Comparison of ENCODE assay signal across 1 cellular context in genomic region chr19:45152504-45153338, GRCh38.
A peak's percentile ranks its signal among the peaks of the same experiment; 100 is the strongest.
TF ChIP-seq lines count a peak whose summit lies in the region.

No MANE protein-coding gene starts in this region.

TF ChIP-seq in WTC11, 78 proteins besides CTCF, POLR2A, EP300 and RAD21 (continued from another document and continues in another):
- TF ChIP-seq ZNF396 (CRISPR knock-in tag; IDR thresholded peaks at IDR 0.05; ENCODE audit: borderline replicate concordance) (no peak), CREB1 (CRISPR knock-in tag; IDR thresholded peaks at IDR 0.05) (no peak), ZNF425 (CRISPR knock-in tag; conservative IDR thresholded peaks at IDR 0.05) (no peak), RELA (CRISPR knock-in tag; IDR thresholded peaks at IDR 0.05; ENCODE audit: borderline replicate concordance) (no peak), IRF1 (CRISPR knock-in tag; IDR thresholded peaks at IDR 0.05) (peak; percentile 90), SOX15 (CRISPR knock-in tag; IDR thresholded peaks at IDR 0.05) (no peak), ESRRA (CRISPR knock-in tag; IDR thresholded peaks at IDR 0.05; ENCODE audit: borderline replicate concordance) (no peak), GRHL2 (CRISPR knock-in tag; IDR thresholded peaks at IDR 0.05; ENCODE audit: insufficient replicate concordance, severe bottlenecking) (no peak), ELF4 (CRISPR knock-in tag; IDR thresholded peaks at IDR 0.05; ENCODE audit: low read depth) (no peak), TCF7 (CRISPR knock-in tag; IDR thresholded peaks at IDR 0.05; ENCODE audit: low read depth) (0 out of 2 replicates have a peak, but pooled peaks have one; percentile 3), SP1 (CRISPR knock-in tag; conservative IDR thresholded peaks at IDR 0.05) (peak; percentile 56; the same call in 1 of the 2 replicates), ERG (CRISPR knock-in tag; IDR thresholded peaks at IDR 0.05) (no peak), OVOL2 (CRISPR knock-in tag; IDR thresholded peaks at IDR 0.05; ENCODE audit: borderline replicate concordance) (no peak), IRF2 (CRISPR knock-in tag; IDR thresholded peaks at IDR 0.05; ENCODE audit: borderline replicate concordance, low read depth) (no peak; the same call in 1 of the 2 replicates), KAT7 (CRISPR knock-in tag; IDR thresholded peaks at IDR 0.05; ENCODE audit: borderline replicate concordance) (no peak), GABPB1 (CRISPR knock-in tag; IDR thresholded peaks at IDR 0.05) (no peak), NR2C2 (CRISPR knock-in tag; IDR thresholded peaks at IDR 0.05) (peak; percentile 76), ATF1 (CRISPR knock-in tag; IDR thresholded peaks at IDR 0.05) (no peak), ARID4B (CRISPR knock-in tag; IDR thresholded peaks at IDR 0.05; ENCODE audit: borderline replicate concordance) (peak; percentile 78), SMAD3 (CRISPR knock-in tag; IDR thresholded peaks at IDR 0.05; ENCODE audit: borderline replicate concordance) (peak; percentile 86; the same call in 1 of the 2 replicates), AR (CRISPR knock-in tag; IDR thresholded peaks at IDR 0.05) (no peak), GTF2I (CRISPR knock-in tag; conservative IDR thresholded peaks at IDR 0.05) (no peak), HMGA2 (CRISPR knock-in tag; IDR thresholded peaks at IDR 0.05) (no peak), TEAD4 (CRISPR knock-in tag; IDR thresholded peaks at IDR 0.05) (peak; percentile 51; the same call in 1 of the 2 replicates), ZNF671 (CRISPR knock-in tag; IDR thresholded peaks at IDR 0.05) (no peak), ZMAT4 (CRISPR knock-in tag; IDR thresholded peaks at IDR 0.05) (no peak), ATF6 (CRISPR knock-in tag; IDR thresholded peaks at IDR 0.05) (no peak), ZBTB21 (CRISPR knock-in tag; IDR thresholded peaks at IDR 0.05; ENCODE audit: borderline replicate concordance) (peak; percentile 83), HMGXB4 (CRISPR knock-in tag; IDR thresholded peaks at IDR 0.05) (peak; percentile 53; the same call in 1 of the 2 replicates), USF2 (CRISPR knock-in tag; IDR thresholded peaks at IDR 0.05) (peak; percentile 8; the same call in 1 of the 2 replicates), SMAD4 (CRISPR knock-in tag; IDR thresholded peaks at IDR 0.05) (no peak; the same call in 1 of the 2 replicates), MYBL2 (CRISPR knock-in tag; IDR thresholded peaks at IDR 0.05) (no peak; the same call in 1 of the 2 replicates), CREM (CRISPR knock-in tag; IDR thresholded peaks at IDR 0.05) (peak; percentile 76; the same call in 1 of the 2 replicates), NFE2L1 (CRISPR knock-in tag; IDR thresholded peaks at IDR 0.05) (peak; percentile 14; the same call in 1 of the 2 replicates), ZNF281 (CRISPR knock-in tag; IDR thresholded peaks at IDR 0.05) (peak; percentile 73; the same call in 1 of the 2 replicates), NR1H2 (CRISPR knock-in tag; IDR thresholded peaks at IDR 0.05) (no peak), FOXJ3 (CRISPR knock-in tag; IDR thresholded peaks at IDR 0.05; ENCODE audit: borderline replicate concordance) (no peak), FOXK1 (CRISPR knock-in tag; IDR thresholded peaks at IDR 0.05) (peak; percentile 72), TP53 (CRISPR knock-in tag; IDR thresholded peaks at IDR 0.05) (peak; percentile 97), ZNF317 (CRISPR knock-in tag; IDR thresholded peaks at IDR 0.05; ENCODE audit: borderline replicate concordance, low read depth) (0 out of 2 replicates have a peak, but pooled peaks have one; percentile 39)
